Comparison of ENCODE assay signal across 19 cellular contexts in genomic region chr2:216520156-216520555, GRCh38.
"Had no signal": no experiment of that assay in that cellular context is flagged by ENCODE, and none has a peak within 500 bp of the region (broad histone marks: within the 10 kb centered on the region; RNA-seq: fewer than 3 reads in every experiment).

No MANE protein-coding gene starts in this region.

- H3K4me1 Mint-ChIP-seq: activated naive CD8-positive, alpha-beta T cell treated with anti-CD3 and anti-CD28 coated beads for 36 hours had no signal

- H3K27ac Mint-ChIP-seq: activated naive CD8-positive, alpha-beta T cell treated with anti-CD3 and anti-CD28 coated beads for 36 hours; dendritic cell treated with granulocyte-macrophage colony-stimulating factor and Interleukin-4, amounts not matched to agents 40 ng/mL and 50 ng/mL, for 4 days; effector memory CD8-positive, alpha-beta T cell; naive B cell; T-helper 2 cell treated with Interferon-gamma antibody and Interleukin-4, amounts not matched to agents 5 μg/mL and 100 μg/mL, for 36 hours had no signal

- H3K27ac ChIP-seq: epithelial cell of prostate, hepatocyte, psoas muscle, right lobe of liver, suprapubic skin had no signal

- H3K4me3 Mint-ChIP-seq: activated naive CD8-positive, alpha-beta T cell treated with anti-CD3 and anti-CD28 coated beads for 36 hours; dendritic cell treated with granulocyte-macrophage colony-stimulating factor and Interleukin-4, amounts not matched to agents 40 ng/mL and 50 ng/mL, for 4 days; effector memory CD8-positive, alpha-beta T cell; naive B cell; T-helper 2 cell treated with Interferon-gamma antibody and Interleukin-4, amounts not matched to agents 5 μg/mL and 100 μg/mL, for 36 hours had no signal

- H3K9me3 Mint-ChIP-seq: activated naive CD8-positive, alpha-beta T cell treated with anti-CD3 and anti-CD28 coated beads for 36 hours; dendritic cell treated with granulocyte-macrophage colony-stimulating factor and Interleukin-4, amounts not matched to agents 40 ng/mL and 50 ng/mL, for 4 days; effector memory CD8-positive, alpha-beta T cell; T-helper 2 cell treated with Interferon-gamma antibody and Interleukin-4, amounts not matched to agents 5 μg/mL and 100 μg/mL, for 36 hours had no signal

- ATAC-seq: effector memory CD8-positive, alpha-beta T cell; right lobe of liver had no signal

- H3K27me3 Mint-ChIP-seq: activated naive CD8-positive, alpha-beta T cell treated with anti-CD3 and anti-CD28 coated beads for 36 hours; effector memory CD8-positive, alpha-beta T cell; naive B cell had no signal

- H3K4me3 ChIP-seq: hepatocyte, lung, psoas muscle, right lobe of liver, suprapubic skin had no signal

- H3K36me3 Mint-ChIP-seq: naive B cell had no signal

- DNase-seq: activated CD4-positive, alpha-beta T cell treated with anti-CD3 and anti-CD28 coated beads, Interleukin-2, amount 50 U/mL, for 4 hours; activated CD4-positive, CD25-positive, alpha-beta regulatory T cell treated with anti-CD3 and anti-CD28 coated beads, Interleukin-2, amount 50 U/mL, for 72 hours; activated gamma-delta T cell; activated naive CD8-positive, alpha-beta T cell treated with anti-CD3 and anti-CD28 coated beads for 36 hours; activated T-cell treated with anti-CD3 and anti-CD28 coated beads, Interleukin-2, amount 50 U/mL, for 48 hours; central memory CD4-positive, alpha-beta T cell; effector memory CD8-positive, alpha-beta T cell; naive B cell; psoas muscle; right lobe of liver; stimulated activated CD4-positive, alpha-beta T cell treated with anti-CD3 and anti-CD28 coated beads, Interleukin-12 subunit alpha, Interleukin-12 subunit beta, amount 100 ng/mL, for 4 hours; stimulated activated naive CD4-positive, alpha-beta T cell treated with Interleukin-2 at 50 U/mL for 16 hours; SW 1271 had no signal
